7 cellular contexts compared by ENCODE assay signal in genomic region chr12:64826234-64826633, GRCh38. TPM values are rescaled to one million over a fixed set of nuclear protein-coding genes. Genes with fewer than 3 reads are reported as not detected.
A peak's percentile ranks its signal among the peaks of the same experiment; 100 is the strongest.
DNase-seq lines count a peak whose midpoint lies in the region; ATAC-seq and TF ChIP-seq lines count a peak whose summit lies in the region.

No MANE protein-coding gene starts in this region.

- H3K27me3 Mint-ChIP-seq in T-cell (peaks cover 53 to 63% of the 10 kb centered on the region in 2 donors), HFFc6 (ENCODE audit: insufficient read depth) (peaks cover 40% of the 10 kb centered on the region)

- intact Hi-C loops in stomach (cut with DNase I; ENCODE audit: low total_unique reads): no loop called here

- no peak overlapping the region for H3K4me3 ChIP-seq in choroid plexus epithelial cell (ENCODE audit: low read depth, low read length)
- H3K4me3 ChIP-seq in stomach: peak overlapping the region in 3 of 4 donors; percentile 19 to 66 (median 35)

- H3K4me1 Mint-ChIP-seq in T-cell (peaks cover 21 to 23% (median 22%) of the 10 kb centered on the region in 3 donors), HFFc6 (ENCODE audit: low read depth) (no peaks in the 10 kb centered on the region; the same call in 1 of the 2 replicates)

- CTCF ChIA-PET in T-cell (lab: Charles Lee): interaction anchor here in 1 of 2 donors (0.8 kb wide), 1 partner anchor 29 kb away, joined by 3 read pairs; no protein-coding TSS in a partner anchor

- TF ChIP-seq EP300 in Ishikawa (IDR thresholded peaks at IDR 0.05; ENCODE audit: borderline replicate concordance): no peak
- no peak for TF ChIP-seq EP300 in stomach (IDR thresholded peaks at IDR 0.05)

- H3K27ac Mint-ChIP-seq in T-cell (no peak overlapping the region), HFFc6 (no peak overlapping the region)

- TF ChIP-seq POLR2A in stomach (IDR thresholded peaks at IDR 0.05): no peak

- peaks cover 10 to 58% (median 34%) of the 10 kb centered on the region in 3 donors for H3K27me3 ChIP-seq in stomach

- H3K9me3 Mint-ChIP-seq in T-cell (peaks cover 0 to 3% (median 3%) of the 10 kb centered on the region in 3 donors), HFFc6 (peaks cover 4% of the 10 kb centered on the region; the same call in 1 of the 2 replicates)

- peaks cover 0 to 13% (median 0%) of the 10 kb centered on the region in 4 donors for H3K9me3 ChIP-seq in stomach

- H3K4me1 ChIP-seq in stomach: peaks cover 21 to 30% (median 28%) of the 10 kb centered on the region in 4 donors

- TF ChIP-seq CTCF in choroid plexus epithelial cell (conservative IDR thresholded peaks at IDR 0.05; ENCODE audit: low read depth, low read length) (no peak), stomach (IDR thresholded peaks at IDR 0.05) (no peak), HFFc6 (IDR thresholded peaks at IDR 0.05) (no peak)

- peaks cover 0 to 3% (median 0%) of the 10 kb centered on the region in 4 donors for H3K36me3 ChIP-seq in stomach

- POLR2A ChIA-PET in T-cell (lab: Charles Lee): no interaction called here

- ATAC-seq in GM19025 (IDR thresholded peaks at IDR 0.05; ENCODE audit: low read depth, unreplicated experiment) (peak; percentile 43), T-cell (replicated peaks in 1 of 4) (peak in 3 of 4 experiments; percentile 44 to 61 (median 50))

- H3K4me3 Mint-ChIP-seq in T-cell: peak overlapping the region; percentile 37 to 75 (median 44)
- no peak overlapping the region for H3K4me3 Mint-ChIP-seq in HFFc6

- WGBS in stomach, 5 donors: 5 to 8% (median 7%) methylated on average over 16 to 19 of the region's 19 CpGs

- DNase-seq in T-cell: peak in 27 of 34 experiments; percentile 9 to 45 (median 28)
- peak; percentile 59 for DNase-seq in choroid plexus epithelial cell (ENCODE audit: low read depth)
- DNase-seq in lung microvascular endothelial cell (ENCODE audit: low read depth in 2 of 2): peak; percentile 81 to 87
- peak; percentile 81 for DNase-seq in stomach
- no peak for DNase-seq in HFFc6

- no peaks in the 10 kb centered on the region for H3K36me3 Mint-ChIP-seq in T-cell
- peaks cover 4% of the 10 kb centered on the region; the same call in 1 of the 2 replicates for H3K36me3 Mint-ChIP-seq in HFFc6 (ENCODE audit: low read depth)

- no peak; the same call in 1 of the 2 replicates for TF ChIP-seq RAD21 in Ishikawa (IDR thresholded peaks at IDR 0.05; ENCODE audit: low read depth)

- no peak overlapping the region for H3K27ac ChIP-seq in stomach

TF ChIP-seq in Ishikawa, 13 proteins besides CTCF, POLR2A, EP300 and RAD21:
- TF ChIP-seq, protein P1, sequence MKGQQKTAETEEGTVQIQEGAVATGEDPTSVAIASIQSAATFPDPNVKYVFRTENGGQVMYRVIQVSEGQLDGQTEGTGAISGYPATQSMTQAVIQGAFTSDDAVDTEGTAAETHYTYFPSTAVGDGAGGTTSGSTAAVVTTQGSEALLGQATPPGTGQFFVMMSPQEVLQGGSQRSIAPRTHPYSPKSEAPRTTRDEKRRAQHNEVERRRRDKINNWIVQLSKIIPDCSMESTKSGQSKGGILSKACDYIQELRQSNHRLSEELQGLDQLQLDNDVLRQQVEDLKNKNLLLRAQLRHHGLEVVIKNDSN (IDR thresholded peaks at IDR 0.05): no peak
- TF ChIP-seq FOXM1 (IDR thresholded peaks at IDR 0.05; ENCODE audit: borderline replicate concordance, low read depth) (no peak), YY1 (IDR thresholded peaks at IDR 0.05; ENCODE audit: low read depth) (peak; percentile 70; the same call in 1 of the 2 replicates), REST (IDR thresholded peaks at IDR 0.05; ENCODE audit: low read depth) (peak; percentile 98)
- TF ChIP-seq, protein P2, sequence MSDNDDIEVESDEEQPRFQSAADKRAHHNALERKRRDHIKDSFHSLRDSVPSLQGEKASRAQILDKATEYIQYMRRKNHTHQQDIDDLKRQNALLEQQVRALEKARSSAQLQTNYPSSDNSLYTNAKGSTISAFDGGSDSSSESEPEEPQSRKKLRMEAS (IDR thresholded peaks at IDR 0.05): peak; percentile 97

RNA-seq across cellular contexts. Expression of gene TBC1D30, which starts 1.8 kb away (rescaled TPM):
- total RNA-seq in T-cell: under 1 TPM; 0.07 to 0.73 (median 0.41) TPM
- 6.3 and 9.8 TPM in 2 replicates for total RNA-seq in lung microvascular endothelial cell
- 10 to 100 TPM in 4 of 5 donors, 1 to 10 TPM in 1; 6.4 to 41.1 (median 11.2) TPM for total RNA-seq in stomach
- polyA plus RNA-seq in stomach: 1 to 10 TPM; 1.8 to 6.7 (median 3.9) TPM
- under 1 TPM in 5 of 6 experiments, not detected in 1; 0.05 to 0.54 (median 0.23) TPM for total RNA-seq in HFFc6 (2021; fragmentation: NEBNext Ultra II Directional; extraction: Animal tissue kit (Norgen Biotek cat#: 25700))
